ENCODE assay signal across 18 cellular contexts in the genomic region with DNA sequence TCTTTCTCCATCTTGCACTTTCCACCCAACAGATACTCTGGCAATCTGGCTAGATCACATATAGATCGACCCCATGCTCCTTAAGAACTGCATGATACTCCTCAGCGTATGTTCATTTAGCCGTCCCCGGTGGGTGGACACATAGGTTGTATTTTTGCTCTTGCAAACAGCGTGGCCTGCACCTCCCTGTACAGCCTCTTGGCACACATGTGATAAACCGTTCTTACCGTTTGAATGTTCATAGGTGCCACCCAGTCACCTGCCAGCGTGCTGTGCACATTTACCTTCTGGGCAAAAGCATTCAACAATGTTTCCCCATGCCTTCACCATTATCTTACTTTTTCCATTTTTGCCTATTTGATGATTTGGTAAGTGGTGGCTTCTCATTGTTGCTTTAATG. TPM values are rescaled to one million over a fixed set of nuclear protein-coding genes. Genes with fewer than 3 reads are reported as not detected.
DNase-seq lines count a peak whose midpoint lies in the region; ATAC-seq and TF ChIP-seq lines count a peak whose summit lies in the region.
"Had no signal": no experiment of that assay in that cellular context is flagged by ENCODE, and none has a peak within 500 bp of the region (broad histone marks: within the 10 kb centered on the region; RNA-seq: fewer than 3 reads in every experiment).

No MANE protein-coding gene starts in this region.

- no peak for DNase-seq in activated CD8-positive, alpha-beta T cell treated with anti-CD3 and anti-CD28 coated beads, Interleukin-2, amount 10 ng/mL, durations not matched to agents 7 days and 5 days
- DNase-seq in activated CD8-positive, alpha-beta T cell treated with anti-CD3 and anti-CD28 coated beads for 36 hours: no peak
- no peak for DNase-seq in CD8-positive, alpha-beta T cell
- DNase-seq in activated naive CD8-positive, alpha-beta T cell treated with anti-CD3 and anti-CD28 coated beads for 36 hours: no peak
- no peak for DNase-seq in naive thymus-derived CD8-positive, alpha-beta T cell
- DNase-seq in HEK293T (ENCODE audit: extremely low spot score): no peak
- no peak for DNase-seq in DMS153 (lab: John Stamatoyannopoulos, UW)
- DNase-seq: ACHN, EL, H9, MG63, NCI-H1105 treated with DMSO at 0.1 percent for 48 hours, NCI-H187, NCI-H774, RPMI8226 had no signal

- peaks cover 41% of the 10 kb centered on the region for H3K4me1 ChIP-seq in CD8-positive, alpha-beta T cell (ENCODE audit: insufficient read depth, low read length)

- H3K27ac Mint-ChIP-seq in activated CD8-positive, alpha-beta T cell treated with anti-CD3 and anti-CD28 coated beads, Interleukin-2, amount 10 ng/mL, durations not matched to agents 7 days and 5 days: peak overlapping the region; percentile 88
- no peak overlapping the region for H3K27ac Mint-ChIP-seq in activated CD8-positive, alpha-beta T cell treated with anti-CD3 and anti-CD28 coated beads for 36 hours
- H3K27ac Mint-ChIP-seq in CD8-positive, alpha-beta T cell: peak overlapping the region; percentile 73
- H3K27ac Mint-ChIP-seq in activated naive CD8-positive, alpha-beta T cell treated with anti-CD3 and anti-CD28 coated beads for 36 hours: peak overlapping the region; percentile 81
- H3K27ac Mint-ChIP-seq in naive thymus-derived CD8-positive, alpha-beta T cell: peak overlapping the region in 9 of 10 donors; percentile 29 to 94 (median 90)

- CTCF ChIA-PET in activated CD8-positive, alpha-beta T cell treated with anti-CD3 and anti-CD28 coated beads, Interleukin-2, amount 10 ng/mL, durations not matched to agents 7 days and 5 days (lab: Charles Lee): interaction anchor here (0.8 to 1.4 kb wide), 6 partner anchors 10 to 313 kb away, joined by 3 to 16 read pairs (median 5); partner anchors contain the start of gene PRM3
- CTCF ChIA-PET in activated CD8-positive, alpha-beta T cell treated with anti-CD3 and anti-CD28 coated beads for 36 hours (lab: Charles Lee): interaction anchor here (1.0 to 1.6 kb wide), 8 partner anchors 35 to 303 kb away, joined by 3 to 9 read pairs (median 4); no protein-coding TSS in a partner anchor
- CTCF ChIA-PET in CD8-positive, alpha-beta T cell (lab: Charles Lee): interaction anchor here (0.9 to 1.2 kb wide), 4 partner anchors 8 to 299 kb away, joined by 3 to 6 read pairs (median 4); no protein-coding TSS in a partner anchor
- CTCF ChIA-PET in HEK293T (lab: Yijun Ruan, JAX): no interaction called here

- no peak for TF ChIP-seq CTCF in activated CD8-positive, alpha-beta T cell treated with anti-CD3 and anti-CD28 coated beads for 36 hours (IDR thresholded peaks at IDR 0.05)
- no peak for TF ChIP-seq CTCF in CD8-positive, alpha-beta T cell (IDR thresholded peaks at IDR 0.05)

- H3K9me3 ChIP-seq in CD8-positive, alpha-beta T cell (ENCODE audit: low read length): no peaks in the 10 kb centered on the region
- H3K9me3 ChIP-seq: MG63 had no signal

- no peaks in the 10 kb centered on the region for H3K27me3 ChIP-seq in CD8-positive, alpha-beta T cell (ENCODE audit: insufficient read depth, low read length)

- H3K9me3 Mint-ChIP-seq in activated CD8-positive, alpha-beta T cell treated with anti-CD3 and anti-CD28 coated beads, Interleukin-2, amount 10 ng/mL, durations not matched to agents 7 days and 5 days (ENCODE audit: insufficient read depth): no peaks in the 10 kb centered on the region
- H3K9me3 Mint-ChIP-seq in activated CD8-positive, alpha-beta T cell treated with anti-CD3 and anti-CD28 coated beads for 36 hours: no peaks in the 10 kb centered on the region
- no peaks in the 10 kb centered on the region for H3K9me3 Mint-ChIP-seq in CD8-positive, alpha-beta T cell
- H3K9me3 Mint-ChIP-seq in activated naive CD8-positive, alpha-beta T cell treated with anti-CD3 and anti-CD28 coated beads for 36 hours: no peaks in the 10 kb centered on the region
- H3K9me3 Mint-ChIP-seq in naive thymus-derived CD8-positive, alpha-beta T cell: no peaks in the 10 kb centered on the region
- H3K9me3 Mint-ChIP-seq: H9 had no signal

- H3K4me3 ChIP-seq in CD8-positive, alpha-beta T cell (ENCODE audit: low read depth, low read length): no peak overlapping the region
- H3K4me3 ChIP-seq: MG63 had no signal

- no peaks in the 10 kb centered on the region for H3K36me3 Mint-ChIP-seq in activated CD8-positive, alpha-beta T cell treated with anti-CD3 and anti-CD28 coated beads, Interleukin-2, amount 10 ng/mL, durations not matched to agents 7 days and 5 days (ENCODE audit: low read depth)
- no peaks in the 10 kb centered on the region for H3K36me3 Mint-ChIP-seq in activated CD8-positive, alpha-beta T cell treated with anti-CD3 and anti-CD28 coated beads for 36 hours (ENCODE audit: low read depth)
- H3K36me3 Mint-ChIP-seq in CD8-positive, alpha-beta T cell: no peaks in the 10 kb centered on the region
- no peaks in the 10 kb centered on the region for H3K36me3 Mint-ChIP-seq in activated naive CD8-positive, alpha-beta T cell treated with anti-CD3 and anti-CD28 coated beads for 36 hours
- no peaks in the 10 kb centered on the region for H3K36me3 Mint-ChIP-seq in naive thymus-derived CD8-positive, alpha-beta T cell

- H3K4me1 Mint-ChIP-seq in activated CD8-positive, alpha-beta T cell treated with anti-CD3 and anti-CD28 coated beads, Interleukin-2, amount 10 ng/mL, durations not matched to agents 7 days and 5 days (ENCODE audit: low read depth): peaks cover 60% of the 10 kb centered on the region
- peaks cover 44% of the 10 kb centered on the region for H3K4me1 Mint-ChIP-seq in activated CD8-positive, alpha-beta T cell treated with anti-CD3 and anti-CD28 coated beads for 36 hours (ENCODE audit: low read depth)
- H3K4me1 Mint-ChIP-seq in CD8-positive, alpha-beta T cell (ENCODE audit: low read depth): peaks cover 38% of the 10 kb centered on the region
- H3K4me1 Mint-ChIP-seq in activated naive CD8-positive, alpha-beta T cell treated with anti-CD3 and anti-CD28 coated beads for 36 hours: peaks cover 41% of the 10 kb centered on the region
- peaks cover 22 to 42% (median 41%) of the 10 kb centered on the region in 4 donors for H3K4me1 Mint-ChIP-seq in naive thymus-derived CD8-positive, alpha-beta T cell

- H3K36me3 ChIP-seq in CD8-positive, alpha-beta T cell (ENCODE audit: insufficient read depth, low read length): no peaks in the 10 kb centered on the region
- H3K36me3 ChIP-seq: MG63 had no signal

- no peaks in the 10 kb centered on the region for H3K27me3 Mint-ChIP-seq in activated CD8-positive, alpha-beta T cell treated with anti-CD3 and anti-CD28 coated beads, Interleukin-2, amount 10 ng/mL, durations not matched to agents 7 days and 5 days (ENCODE audit: low read depth)
- H3K27me3 Mint-ChIP-seq in activated CD8-positive, alpha-beta T cell treated with anti-CD3 and anti-CD28 coated beads for 36 hours: no peaks in the 10 kb centered on the region
- no peaks in the 10 kb centered on the region for H3K27me3 Mint-ChIP-seq in CD8-positive, alpha-beta T cell (ENCODE audit: low read depth)
- H3K27me3 Mint-ChIP-seq in activated naive CD8-positive, alpha-beta T cell treated with anti-CD3 and anti-CD28 coated beads for 36 hours: no peaks in the 10 kb centered on the region
- H3K27me3 Mint-ChIP-seq in naive thymus-derived CD8-positive, alpha-beta T cell: no peaks in the 10 kb centered on the region

- intact Hi-C loops in activated CD8-positive, alpha-beta T cell treated with anti-CD3 and anti-CD28 coated beads for 36 hours (cut with micrococcal nuclease): no loop called here
- intact Hi-C loops in CD8-positive, alpha-beta T cell (cut with DNase I, micrococcal nuclease): no loop called here

- POLR2A ChIA-PET in activated CD8-positive, alpha-beta T cell treated with anti-CD3 and anti-CD28 coated beads, Interleukin-2, amount 10 ng/mL, durations not matched to agents 7 days and 5 days (lab: Charles Lee): interaction anchor here (0.7 to 2.3 kb wide), 6 partner anchors 7 to 208 kb away, joined by 3 to 8 read pairs (median 6); partner anchors contain the start of gene SOCS1
- POLR2A ChIA-PET in activated CD8-positive, alpha-beta T cell treated with anti-CD3 and anti-CD28 coated beads for 36 hours (lab: Charles Lee): interaction anchor here (0.8 to 1.7 kb wide), 5 partner anchors 9 to 91 kb away, joined by 3 to 11 read pairs (median 6); no protein-coding TSS in a partner anchor
- POLR2A ChIA-PET in CD8-positive, alpha-beta T cell (lab: Charles Lee): interaction anchor here (1.0 to 2.5 kb wide), 2 partner anchors 8 to 35 kb away, joined by 3 to 12 read pairs; partner anchors contain the start of gene SOCS1
- POLR2A ChIA-PET in naive thymus-derived CD8-positive, alpha-beta T cell (lab: Charles Lee): interaction anchor here (0.6 to 4.2 kb wide), 5 partner anchors 8 to 555 kb away, joined by 4 to 27 read pairs (median 5); partner anchors contain the start of gene SOCS1
- POLR2A ChIA-PET in HEK293T (lab: Yijun Ruan, JAX): no interaction called here

- H3K4me3 Mint-ChIP-seq in activated CD8-positive, alpha-beta T cell treated with anti-CD3 and anti-CD28 coated beads, Interleukin-2, amount 10 ng/mL, durations not matched to agents 7 days and 5 days: peak overlapping the region; percentile 14
- H3K4me3 Mint-ChIP-seq in activated CD8-positive, alpha-beta T cell treated with anti-CD3 and anti-CD28 coated beads for 36 hours: no peak overlapping the region
- H3K4me3 Mint-ChIP-seq in CD8-positive, alpha-beta T cell: no peak overlapping the region
- H3K4me3 Mint-ChIP-seq in activated naive CD8-positive, alpha-beta T cell treated with anti-CD3 and anti-CD28 coated beads for 36 hours: no peak overlapping the region
- peak overlapping the region in 2 of 10 donors; percentile 19 to 56 for H3K4me3 Mint-ChIP-seq in naive thymus-derived CD8-positive, alpha-beta T cell
- H3K4me3 Mint-ChIP-seq: H9 had no signal

- no peak overlapping the region for H3K27ac ChIP-seq in CD8-positive, alpha-beta T cell (ENCODE audit: low read depth, low read length)

- ATAC-seq in activated CD8-positive, alpha-beta T cell treated with anti-CD3 and anti-CD28 coated beads, Interleukin-2, amount 10 ng/mL, durations not matched to agents 7 days and 5 days: no peak
- no peak for ATAC-seq in activated CD8-positive, alpha-beta T cell treated with anti-CD3 and anti-CD28 coated beads for 36 hours
- no peak for ATAC-seq in CD8-positive, alpha-beta T cell
- no peak for ATAC-seq in naive thymus-derived CD8-positive, alpha-beta T cell
- no peak for ATAC-seq in GM18517 (IDR thresholded peaks at IDR 0.05; ENCODE audit: unreplicated experiment)
- ATAC-seq: HepG2 had no signal

RNA-seq across cellular contexts. Expression of gene TNP2, which starts 6.2 kb away (rescaled TPM):
- total RNA-seq in activated CD8-positive, alpha-beta T cell treated with anti-CD3 and anti-CD28 coated beads, Interleukin-2, amount 10 ng/mL, durations not matched to agents 7 days and 5 days: not detected
- total RNA-seq in activated CD8-positive, alpha-beta T cell treated with anti-CD3 and anti-CD28 coated beads for 36 hours: not detected
- not detected for total RNA-seq in CD8-positive, alpha-beta T cell
- total RNA-seq in activated naive CD8-positive, alpha-beta T cell treated with anti-CD3 and anti-CD28 coated beads for 36 hours: not detected
- not detected for total RNA-seq in naive thymus-derived CD8-positive, alpha-beta T cell
- polyA plus RNA-seq in naive thymus-derived CD8-positive, alpha-beta T cell: not detected
- total RNA-seq: H9, HepG2, NCI-H460 had no signal
- polyA plus RNA-seq: HepG2 had no signal

RNA-seq across cellular contexts. Expression of gene SOCS1, which starts 6.9 kb away (rescaled TPM):
- 100 to 1,000 TPM; 170 to 174 TPM for total RNA-seq in activated CD8-positive, alpha-beta T cell treated with anti-CD3 and anti-CD28 coated beads, Interleukin-2, amount 10 ng/mL, durations not matched to agents 7 days and 5 days
- 10 to 100 TPM; 75.7 to 75.8 TPM for total RNA-seq in activated CD8-positive, alpha-beta T cell treated with anti-CD3 and anti-CD28 coated beads for 36 hours
- total RNA-seq in CD8-positive, alpha-beta T cell: 10 to 100 TPM; 74.5 to 75.6 TPM
- total RNA-seq in activated naive CD8-positive, alpha-beta T cell treated with anti-CD3 and anti-CD28 coated beads for 36 hours: 10 to 100 TPM; 30.8 to 32.9 TPM
- 10 to 100 TPM; 15.8 to 16.5 TPM for total RNA-seq in naive thymus-derived CD8-positive, alpha-beta T cell
- 10 to 100 TPM; 13.5 to 24.0 (median 13.5) TPM for polyA plus RNA-seq in naive thymus-derived CD8-positive, alpha-beta T cell

RNA-seq across cellular contexts. Expression of gene PRM3, which starts 10.5 kb away (rescaled TPM):
- not detected for total RNA-seq in activated CD8-positive, alpha-beta T cell treated with anti-CD3 and anti-CD28 coated beads, Interleukin-2, amount 10 ng/mL, durations not matched to agents 7 days and 5 days
- total RNA-seq in activated CD8-positive, alpha-beta T cell treated with anti-CD3 and anti-CD28 coated beads for 36 hours: not detected
- not detected for total RNA-seq in CD8-positive, alpha-beta T cell
- total RNA-seq in activated naive CD8-positive, alpha-beta T cell treated with anti-CD3 and anti-CD28 coated beads for 36 hours: not detected
- total RNA-seq in naive thymus-derived CD8-positive, alpha-beta T cell: not detected
- polyA plus RNA-seq in naive thymus-derived CD8-positive, alpha-beta T cell: not detected
- total RNA-seq: H9, HepG2, NCI-H460 had no signal
- polyA plus RNA-seq: HepG2 had no signal

RNA-seq across cellular contexts. Expression of gene PRM2, which starts 13.4 kb away (rescaled TPM):
- not detected for total RNA-seq in activated CD8-positive, alpha-beta T cell treated with anti-CD3 and anti-CD28 coated beads, Interleukin-2, amount 10 ng/mL, durations not matched to agents 7 days and 5 days
- total RNA-seq in activated CD8-positive, alpha-beta T cell treated with anti-CD3 and anti-CD28 coated beads for 36 hours: not detected
- total RNA-seq in CD8-positive, alpha-beta T cell: not detected
- total RNA-seq in activated naive CD8-positive, alpha-beta T cell treated with anti-CD3 and anti-CD28 coated beads for 36 hours: not detected
- total RNA-seq in naive thymus-derived CD8-positive, alpha-beta T cell: not detected
- not detected for polyA plus RNA-seq in naive thymus-derived CD8-positive, alpha-beta T cell
- total RNA-seq: H9, HepG2, NCI-H460 had no signal

RNA-seq across cellular contexts. Expression of gene PRM1, which starts 18.2 kb away (rescaled TPM):
- total RNA-seq in activated CD8-positive, alpha-beta T cell treated with anti-CD3 and anti-CD28 coated beads, Interleukin-2, amount 10 ng/mL, durations not matched to agents 7 days and 5 days: not detected
- total RNA-seq in activated CD8-positive, alpha-beta T cell treated with anti-CD3 and anti-CD28 coated beads for 36 hours: not detected
- not detected for total RNA-seq in CD8-positive, alpha-beta T cell
- not detected for total RNA-seq in activated naive CD8-positive, alpha-beta T cell treated with anti-CD3 and anti-CD28 coated beads for 36 hours
- not detected for total RNA-seq in naive thymus-derived CD8-positive, alpha-beta T cell
- not detected for polyA plus RNA-seq in naive thymus-derived CD8-positive, alpha-beta T cell
- total RNA-seq: H9, HepG2, NCI-H460 had no signal
- polyA plus RNA-seq: HepG2 had no signal
